Comparison of ENCODE assay signal across 17 cellular contexts in the genomic region with DNA sequence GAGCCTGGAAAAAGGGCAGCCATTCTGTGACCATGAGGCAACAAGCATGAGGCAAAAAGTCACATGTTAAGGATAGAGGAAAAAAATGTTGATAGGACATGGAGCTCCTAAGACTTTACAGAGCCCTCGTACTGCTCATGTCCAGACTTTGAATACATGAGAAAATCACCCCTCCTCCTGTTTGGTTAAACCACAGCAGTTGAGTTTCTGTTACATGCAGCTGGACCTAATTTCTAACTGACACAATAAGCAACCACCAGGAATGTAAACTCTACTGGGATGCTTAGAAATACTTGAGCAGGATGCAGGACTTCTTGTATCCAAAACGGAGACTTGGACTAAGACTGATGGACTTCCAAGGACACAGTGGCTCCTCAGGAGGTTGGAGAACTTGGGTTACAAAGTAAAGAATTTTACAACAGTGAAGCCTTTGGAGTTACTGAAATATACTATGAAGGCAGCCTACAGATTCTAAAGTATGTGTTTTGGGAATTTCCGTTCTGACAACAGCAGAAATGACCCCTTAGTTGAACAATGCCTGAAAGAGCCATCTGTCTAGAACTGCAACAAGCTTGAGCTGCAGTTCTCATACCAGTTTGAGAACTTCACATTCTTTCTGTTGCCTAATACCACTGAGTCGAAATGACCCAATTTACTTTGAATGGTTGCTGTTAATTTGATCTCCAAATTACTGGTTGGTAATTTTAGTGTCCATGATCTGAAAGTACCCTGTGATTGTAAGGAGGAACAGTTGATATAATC.
DNase-seq lines count a peak whose midpoint lies in the region; TF ChIP-seq lines count a peak whose summit lies in the region.
"Had no signal": no experiment of that assay in that cellular context is flagged by ENCODE, and none has a peak within 500 bp of the region (broad histone marks: within the 10 kb centered on the region; RNA-seq: fewer than 3 reads in every experiment).

No MANE protein-coding gene starts in this region.

- in situ Hi-C loops in astrocyte of the spinal cord (cut with HindIII; ENCODE audit: low sequenced_read_pairs) = no loop called here

- peak; percentile 58 for DNase-seq in AG08396 (ENCODE audit: low spot score)
- peak; percentile 54 for DNase-seq in H4 (ENCODE audit: low spot score)
- DNase-seq in astrocyte of the spinal cord (ENCODE audit: low read depth, low spot score) = peak; percentile 37
- peak; percentile 91 for DNase-seq in fibroblast of villous mesenchyme (ENCODE audit: low read depth)
- no peak for DNase-seq in NCI-H2227 treated with DMSO at 0.1 percent for 48 hours (lab: John Stamatoyannopoulos, UW)
- no peak for DNase-seq in NCI-H524 treated with DMSO at 0.1 percent for 48 hours (lab: John Stamatoyannopoulos, UW)
- DNase-seq in GM19240 (ENCODE audit: insufficient read length, low spot score) = no peak
- no peak for DNase-seq in stimulated activated CD4-positive, alpha-beta T cell treated with anti-CD3 and anti-CD28 coated beads, Interleukin-4, amount 100 ng/mL, for 4 hours
- DNase-seq: activated CD4-positive, alpha-beta T cell treated with anti-CD3 and anti-CD28 coated beads, Interleukin-2, amount 50 U/mL, for 1 hour; activated gamma-delta T cell; aorta; Caco-2; NCI-H146; NCI-H446; Right ventricle myocardium superior; stimulated activated naive B cell treated with anti-CD40 and anti-IgM and Interleukin-4, amounts not matched to agents 10 μg/mL and 1 μg/mL and 100 μg/mL, for 72 hours; T-helper 1 cell had no signal

- TF ChIP-seq CTCF in astrocyte of the spinal cord (IDR thresholded peaks at IDR 0.05; ENCODE audit: low read depth, low read length) (no peak), fibroblast of villous mesenchyme (IDR thresholded peaks at IDR 0.05; ENCODE audit: insufficient read depth, low read depth, low read length) (no peak)

- H3K4me3 ChIP-seq in astrocyte of the spinal cord (ENCODE audit: low read depth, low read length) (no peak overlapping the region), fibroblast of villous mesenchyme (ENCODE audit: low read depth, low read length) (no peak overlapping the region)

Comparison
In these comparisons a context has a peak if more than half of its experiments do, and no peak if none do; other contexts are left out.
1. DNase-seq: peak in AG08396 (single experiment), H4 (single experiment), astrocyte of the spinal cord (single experiment) and fibroblast of villous mesenchyme (single experiment); none in NCI-H2227 treated with DMSO at 0.1 percent for 48 hours (single experiment), NCI-H524 treated with DMSO at 0.1 percent for 48 hours (single experiment), GM19240 (single experiment) and stimulated activated CD4-positive, alpha-beta T cell treated with anti-CD3 and anti-CD28 coated beads, Interleukin-4, amount 100 ng/mL, for 4 hours (0 of 2).